ENCODE assay signal across 2 cellular contexts in the genomic region with DNA sequence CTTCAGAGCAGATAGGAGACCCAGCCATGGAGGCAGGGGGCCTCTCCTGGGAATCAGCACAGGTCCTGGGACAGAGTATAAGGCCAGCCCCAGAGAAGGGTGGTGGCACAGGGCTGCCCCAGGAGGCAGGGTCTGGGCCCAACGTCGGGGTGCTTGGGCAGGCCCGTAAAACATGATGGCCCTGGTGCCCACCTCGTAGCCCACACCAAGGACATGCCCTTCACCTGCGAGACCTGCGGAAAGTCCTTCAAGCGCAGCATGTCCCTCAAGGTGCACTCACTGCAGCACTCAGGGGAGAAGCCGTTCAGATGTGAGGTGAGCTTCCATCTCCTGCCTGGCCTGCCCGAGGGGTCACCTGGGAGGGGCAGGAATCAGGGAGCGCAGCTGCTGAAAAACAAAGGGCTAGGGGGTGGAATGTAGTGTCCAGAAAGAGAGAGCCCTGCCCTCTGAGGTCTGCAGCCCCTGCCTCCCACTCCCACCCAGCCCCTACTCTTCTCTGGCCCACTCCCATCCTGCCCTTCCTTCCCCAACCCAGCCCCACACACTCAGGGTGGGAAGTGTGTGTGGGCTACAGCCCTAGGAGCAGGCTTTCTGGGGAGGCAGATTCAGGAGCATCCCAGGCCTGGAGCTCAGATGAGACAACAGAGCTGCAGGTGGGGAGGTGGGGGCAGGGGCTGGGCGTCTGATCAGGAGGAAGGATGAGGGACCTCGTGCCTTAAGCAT.
TF ChIP-seq lines count a peak whose summit lies in the region.

No MANE protein-coding gene starts in this region.

TF ChIP-seq in HepG2, 621 proteins besides CTCF, POLR2A, EP300 and RAD21:
- TF ChIP-seq AGO2 (optimal IDR thresholded peaks at IDR 0.05; ENCODE audit: low read depth, low read length): peak; percentile 19
- TF ChIP-seq ZBTB7A (CRISPR knock-in tag; IDR thresholded peaks at IDR 0.05): no peak
- TF ChIP-seq, protein P1, sequence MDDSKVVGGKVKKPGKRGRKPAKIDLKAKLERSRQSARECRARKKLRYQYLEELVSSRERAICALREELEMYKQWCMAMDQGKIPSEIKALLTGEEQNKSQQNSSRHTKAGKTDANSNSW (CRISPR knock-in tag; IDR thresholded peaks at IDR 0.05; ENCODE audit: borderline replicate concordance): no peak

TF ChIP-seq in HEK293, 187 proteins besides CTCF, POLR2A, EP300 and RAD21:
- TF ChIP-seq ZNF19 (tag by site-specific recombination; IDR thresholded peaks at IDR 0.05; ENCODE audit: low read depth) (no peak), ZNF202 (tag by site-specific recombination; IDR thresholded peaks at IDR 0.05; ENCODE audit: borderline replicate concordance) (no peak), ZFHX2 (tag by site-specific recombination; conservative IDR thresholded peaks at IDR 0.05) (peak; percentile 21; the same call in 1 of the 2 replicates), ZNF404 (tag by site-specific recombination; IDR thresholded peaks at IDR 0.05) (no peak), EGR2 (tag by site-specific recombination; IDR thresholded peaks at IDR 0.05; ENCODE audit: low read depth) (peak; percentile 43; the same call in 1 of the 2 replicates), ZNF138 (tag by site-specific recombination; IDR thresholded peaks at IDR 0.05; ENCODE audit: borderline replicate concordance) (no peak)
